In the genomic region with DNA sequence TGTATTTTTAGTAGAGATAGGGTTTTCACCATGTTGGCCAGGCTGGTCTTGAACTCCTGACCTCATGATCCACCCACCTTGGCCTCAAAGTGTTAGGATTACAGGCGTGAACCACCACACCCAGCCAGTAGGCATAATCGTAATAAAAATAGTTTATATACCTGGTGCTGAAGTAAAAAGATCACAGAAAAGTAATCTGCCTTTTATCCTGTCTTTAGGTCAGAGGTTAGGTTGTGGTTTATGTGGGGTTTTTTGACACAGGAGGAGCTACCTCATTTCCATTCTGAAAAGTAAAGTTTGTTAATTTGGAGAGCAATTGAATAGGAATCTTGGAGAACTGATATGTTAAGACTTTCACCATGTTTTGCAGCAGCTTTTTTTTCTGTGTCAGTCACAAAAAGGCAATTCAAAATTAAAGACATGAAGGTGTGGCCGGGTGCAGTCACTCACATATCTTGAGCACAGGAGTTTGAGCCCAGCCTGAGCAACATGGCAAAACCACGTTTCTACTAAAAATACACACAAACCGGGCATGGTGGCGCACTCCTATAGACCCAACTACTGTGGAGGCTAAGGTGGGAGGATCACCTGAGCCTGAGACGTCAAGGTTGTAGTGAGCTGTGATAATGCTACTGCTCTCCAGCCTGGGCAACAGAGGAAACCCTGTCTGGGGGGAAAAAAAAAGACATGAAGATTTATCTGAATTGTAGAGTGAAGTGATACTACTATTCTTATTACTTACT, we compare ENCODE assay signal across 18 cellular contexts. TPM values are rescaled to one million over a fixed set of nuclear protein-coding genes. Genes with fewer than 3 reads are reported as not detected.
DNase-seq lines count a peak whose midpoint lies in the region; ATAC-seq and TF ChIP-seq lines count a peak whose summit lies in the region.
"Had no signal": no experiment of that assay in that cellular context is flagged by ENCODE, and none has a peak within 500 bp of the region (broad histone marks: within the 10 kb centered on the region; RNA-seq: fewer than 3 reads in every experiment).

No MANE protein-coding gene starts in this region.

- no peak for DNase-seq in activated naive CD4-positive, alpha-beta T cell treated with anti-CD3 and anti-CD28 coated beads for 36 hours
- no peak for DNase-seq in activated naive CD4-positive, alpha-beta T cell treated with anti-CD3 and anti-CD28 coated beads, Interleukin-2, amount 50 U/mL, for 16 hours
- DNase-seq in activated B cell treated with CpG ODN at 0.5 μM for 24 hours (no peak), chondrocyte (ENCODE audit: low spot score) (no peak), GM03348 (ENCODE audit: low spot score) (no peak), progenitor cell of endocrine pancreas (ENCODE audit: low spot score, unreplicated experiment) (no peak)
- no peak for DNase-seq in stimulated activated naive CD8-positive, alpha-beta T cell treated with anti-CD3 and anti-CD28 coated beads, Interleukin-15, amount 100 ng/mL, for 72 hours
- DNase-seq: activated CD8-positive, alpha-beta memory T cell treated with anti-CD3 and anti-CD28 coated beads for 24 hours; H7; kidney glomerular epithelial cell; NCI-H1436; NCI-H510A treated with DMSO at 0.1 percent for 48 hours; NK-92 treated with Interleukin-12 subunit alpha and Interleukin-12 subunit beta, amount 100 ng/mL, for 24 hours; ovary; Peyer's patch had no signal

- H3K27ac Mint-ChIP-seq in activated naive CD4-positive, alpha-beta T cell treated with anti-CD3 and anti-CD28 coated beads for 36 hours, result peak overlapping the region; percentile 53
- H3K27ac Mint-ChIP-seq in activated B cell treated with CpG ODN at 0.5 μM for 24 hours (peak overlapping the region; percentile 30), chondrocyte (ENCODE audit: unreplicated experiment) (peak overlapping the region; percentile 36), progenitor cell of endocrine pancreas (no peak overlapping the region)
- no peak overlapping the region for H3K27ac Mint-ChIP-seq in stimulated activated naive CD8-positive, alpha-beta T cell treated with anti-CD3 and anti-CD28 coated beads, Interleukin-15, amount 100 ng/mL, for 72 hours
- H3K27ac Mint-ChIP-seq: dendritic cell treated with granulocyte-macrophage colony-stimulating factor and Interleukin-4, amounts not matched to agents 40 ng/mL and 50 ng/mL, for 4 days had no signal

- POLR2A ChIA-PET in activated B cell treated with CpG ODN at 0.5 μM for 24 hours (lab: Charles Lee), result interaction anchor here (1.0 kb wide), 1 partner anchor 32 kb away, joined by 4 read pairs; a partner anchor contains a TSS

- TF ChIP-seq CTCF in activated B cell treated with CpG ODN at 0.5 μM for 24 hours (IDR thresholded peaks at IDR 0.05), result no peak
- TF ChIP-seq CTCF in chondrocyte (IDR thresholded peaks at IDR 0.05), result no peak
- TF ChIP-seq CTCF in progenitor cell of endocrine pancreas (IDR thresholded peaks at IDR 0.05; ENCODE audit: unreplicated experiment), result no peak

- H3K27me3 Mint-ChIP-seq in activated naive CD4-positive, alpha-beta T cell treated with anti-CD3 and anti-CD28 coated beads for 36 hours (ENCODE audit: low read depth), result no peaks in the 10 kb centered on the region
- H3K27me3 Mint-ChIP-seq in activated B cell treated with CpG ODN at 0.5 μM for 24 hours (no peaks in the 10 kb centered on the region), chondrocyte (ENCODE audit: low read depth) (no peaks in the 10 kb centered on the region), progenitor cell of endocrine pancreas (no peaks in the 10 kb centered on the region)
- no peaks in the 10 kb centered on the region for H3K27me3 Mint-ChIP-seq in stimulated activated naive CD8-positive, alpha-beta T cell treated with anti-CD3 and anti-CD28 coated beads, Interleukin-15, amount 100 ng/mL, for 72 hours
- H3K27me3 Mint-ChIP-seq: dendritic cell treated with granulocyte-macrophage colony-stimulating factor and Interleukin-4, amounts not matched to agents 40 ng/mL and 50 ng/mL, for 4 days; IgD-negative memory B cell had no signal

- H3K4me1 Mint-ChIP-seq in activated naive CD4-positive, alpha-beta T cell treated with anti-CD3 and anti-CD28 coated beads for 36 hours (ENCODE audit: low read depth), result peaks cover 23% of the 10 kb centered on the region
- H3K4me1 Mint-ChIP-seq in activated B cell treated with CpG ODN at 0.5 μM for 24 hours (peaks cover 23% of the 10 kb centered on the region), chondrocyte (ENCODE audit: low read depth) (peaks cover 6% of the 10 kb centered on the region), progenitor cell of endocrine pancreas (ENCODE audit: low read depth) (peaks cover 1% of the 10 kb centered on the region)
- peaks cover 54% of the 10 kb centered on the region for H3K4me1 Mint-ChIP-seq in stimulated activated naive CD8-positive, alpha-beta T cell treated with anti-CD3 and anti-CD28 coated beads, Interleukin-15, amount 100 ng/mL, for 72 hours

- H3K36me3 Mint-ChIP-seq in activated naive CD4-positive, alpha-beta T cell treated with anti-CD3 and anti-CD28 coated beads for 36 hours (ENCODE audit: low read depth), result peaks cover 44% of the 10 kb centered on the region
- H3K36me3 Mint-ChIP-seq in activated B cell treated with CpG ODN at 0.5 μM for 24 hours (ENCODE audit: low read depth) (peaks cover 85% of the 10 kb centered on the region), chondrocyte (ENCODE audit: low read depth) (peaks cover 34% of the 10 kb centered on the region), progenitor cell of endocrine pancreas (ENCODE audit: insufficient read depth) (peaks cover 27% of the 10 kb centered on the region)

- ATAC-seq in activated B cell treated with CpG ODN at 0.5 μM for 24 hours (ENCODE audit: low read depth) (no peak), HG03520 (IDR thresholded peaks at IDR 0.05; ENCODE audit: unreplicated experiment) (no peak)
- peak; percentile 60 for ATAC-seq in stimulated activated naive CD8-positive, alpha-beta T cell treated with anti-CD3 and anti-CD28 coated beads, Interleukin-15, amount 100 ng/mL, for 72 hours

- no peak overlapping the region for H3K4me3 Mint-ChIP-seq in activated naive CD4-positive, alpha-beta T cell treated with anti-CD3 and anti-CD28 coated beads for 36 hours
- H3K4me3 Mint-ChIP-seq in activated B cell treated with CpG ODN at 0.5 μM for 24 hours (no peak overlapping the region), chondrocyte (ENCODE audit: unreplicated experiment) (no peak overlapping the region), progenitor cell of endocrine pancreas (ENCODE audit: low read depth) (no peak overlapping the region)
- no peak overlapping the region for H3K4me3 Mint-ChIP-seq in stimulated activated naive CD8-positive, alpha-beta T cell treated with anti-CD3 and anti-CD28 coated beads, Interleukin-15, amount 100 ng/mL, for 72 hours
- H3K4me3 Mint-ChIP-seq: dendritic cell treated with granulocyte-macrophage colony-stimulating factor and Interleukin-4, amounts not matched to agents 40 ng/mL and 50 ng/mL, for 4 days had no signal

- intact Hi-C loops in activated naive CD4-positive, alpha-beta T cell treated with anti-CD3 and anti-CD28 coated beads for 36 hours (cut with micrococcal nuclease), result no loop called here
- intact Hi-C loops in activated B cell treated with CpG ODN at 0.5 μM for 24 hours (cut with micrococcal nuclease), result no loop called here

- no peaks in the 10 kb centered on the region for H3K9me3 Mint-ChIP-seq in activated naive CD4-positive, alpha-beta T cell treated with anti-CD3 and anti-CD28 coated beads for 36 hours
- H3K9me3 Mint-ChIP-seq in activated B cell treated with CpG ODN at 0.5 μM for 24 hours (no peaks in the 10 kb centered on the region), chondrocyte (ENCODE audit: low read depth) (no peaks in the 10 kb centered on the region), progenitor cell of endocrine pancreas (ENCODE audit: low read depth) (no peaks in the 10 kb centered on the region)
- no peaks in the 10 kb centered on the region for H3K9me3 Mint-ChIP-seq in stimulated activated naive CD8-positive, alpha-beta T cell treated with anti-CD3 and anti-CD28 coated beads, Interleukin-15, amount 100 ng/mL, for 72 hours
- H3K9me3 Mint-ChIP-seq: dendritic cell treated with granulocyte-macrophage colony-stimulating factor and Interleukin-4, amounts not matched to agents 40 ng/mL and 50 ng/mL, for 4 days; IgD-negative memory B cell had no signal

- CTCF ChIA-PET in activated naive CD4-positive, alpha-beta T cell treated with anti-CD3 and anti-CD28 coated beads for 36 hours (lab: Charles Lee), result interaction anchor here (0.6 to 1.0 kb wide), 3 partner anchors 13 to 262 kb away, joined by 3 to 4 read pairs (median 3); no protein-coding TSS in a partner anchor
- CTCF ChIA-PET in activated B cell treated with CpG ODN at 0.5 μM for 24 hours (lab: Charles Lee), result interaction anchor here (0.7 to 1.5 kb wide), 3 partner anchors 12 to 760 kb away, joined by 3 to 4 read pairs (median 3); no protein-coding TSS in a partner anchor

RNA-seq across cellular contexts. Expression of a gene that starts 31.5 kb away (rescaled TPM):
- 10 to 100 TPM; 31.9 to 33.2 TPM for total RNA-seq in activated naive CD4-positive, alpha-beta T cell treated with anti-CD3 and anti-CD28 coated beads for 36 hours
- total RNA-seq in activated B cell treated with CpG ODN at 0.5 μM for 24 hours (62.9 and 73.4 TPM in 2 replicates), chondrocyte (29.2 to 31.5 TPM (median 30.6 TPM) in 3 replicates), progenitor cell of endocrine pancreas (74.8 and 76.0 TPM in 2 replicates)

Comparison
In these comparisons a context has a peak if more than half of its experiments do, and no peak if none do; other contexts are left out.
1. H3K27ac Mint-ChIP-seq: peak in activated naive CD4-positive, alpha-beta T cell treated with anti-CD3 and anti-CD28 coated beads for 36 hours (single experiment), activated B cell treated with CpG ODN at 0.5 μM for 24 hours (single experiment) and chondrocyte (single experiment); none in stimulated activated naive CD8-positive, alpha-beta T cell treated with anti-CD3 and anti-CD28 coated beads, Interleukin-15, amount 100 ng/mL, for 72 hours (0 of 2) and progenitor cell of endocrine pancreas (single experiment).